In the genomic region with DNA sequence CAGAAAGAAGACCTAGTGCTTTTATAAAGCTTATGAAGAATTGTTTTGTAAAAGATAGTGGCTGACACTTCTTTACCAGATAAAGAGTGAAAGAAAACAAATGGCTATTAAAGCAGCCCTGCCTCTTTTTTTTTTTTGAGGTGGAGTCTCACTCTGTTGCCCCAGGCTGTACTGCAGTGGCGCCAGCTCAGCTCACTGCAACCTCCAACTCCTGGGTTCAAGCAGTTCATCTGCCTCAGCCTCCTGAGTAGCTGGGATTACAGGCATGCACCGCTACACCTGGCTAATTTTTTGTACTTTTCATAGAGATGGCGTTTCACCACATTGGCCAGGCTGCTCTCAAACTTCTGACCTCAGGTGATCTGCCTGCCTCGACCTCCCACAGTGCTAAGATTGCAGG, we compare ENCODE assay signal across 1 cellular context.
TF ChIP-seq lines count a peak whose summit lies in the region.

No MANE protein-coding gene starts in this region.

TF ChIP-seq in K562, 482 proteins besides CTCF, POLR2A, EP300 and RAD21:
- TF ChIP-seq, protein P1, sequence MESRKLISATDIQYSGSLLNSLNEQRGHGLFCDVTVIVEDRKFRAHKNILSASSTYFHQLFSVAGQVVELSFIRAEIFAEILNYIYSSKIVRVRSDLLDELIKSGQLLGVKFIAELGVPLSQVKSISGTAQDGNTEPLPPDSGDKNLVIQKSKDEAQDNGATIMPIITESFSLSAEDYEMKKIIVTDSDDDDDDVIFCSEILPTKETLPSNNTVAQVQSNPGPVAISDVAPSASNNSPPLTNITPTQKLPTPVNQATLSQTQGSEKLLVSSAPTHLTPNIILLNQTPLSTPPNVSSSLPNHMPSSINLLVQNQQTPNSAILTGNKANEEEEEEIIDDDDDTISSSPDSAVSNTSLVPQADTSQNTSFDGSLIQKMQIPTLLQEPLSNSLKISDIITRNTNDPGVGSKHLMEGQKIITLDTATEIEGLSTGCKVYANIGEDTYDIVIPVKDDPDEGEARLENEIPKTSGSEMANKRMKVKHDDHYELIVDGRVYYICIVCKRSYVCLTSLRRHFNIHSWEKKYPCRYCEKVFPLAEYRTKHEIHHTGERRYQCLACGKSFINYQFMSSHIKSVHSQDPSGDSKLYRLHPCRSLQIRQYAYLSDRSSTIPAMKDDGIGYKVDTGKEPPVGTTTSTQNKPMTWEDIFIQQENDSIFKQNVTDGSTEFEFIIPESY (CRISPR knock-in tag; IDR thresholded peaks at IDR 0.05) = peak; percentile 61; the same call in 1 of the 2 replicates
- no peak for TF ChIP-seq ZNF589 (CRISPR knock-in tag; IDR thresholded peaks at IDR 0.05; ENCODE audit: low read depth)
